8 cellular contexts compared by ENCODE assay signal in genomic region chr15:64571857-64572291, GRCh38.
DNase-seq lines count a peak whose midpoint lies in the region; ATAC-seq, FAIRE-seq and TF ChIP-seq lines count a peak whose summit lies in the region.

No MANE protein-coding gene starts in this region.

- H3K27ac ChIP-seq in 22Rv1 (peak overlapping the region; percentile 42), body of pancreas (peak overlapping the region in 2 of 4 donors; percentile 22 to 50), SJCRH30 (no peak overlapping the region), gastroesophageal sphincter (peak overlapping the region in 2 of 4 donors; percentile 33 to 75)

- H3K9me3 ChIP-seq in body of pancreas (no peaks in the 10 kb centered on the region), SJCRH30 (replicated peaks) (no peaks in the 10 kb centered on the region), gastroesophageal sphincter (no peaks in the 10 kb centered on the region)

- H3K4me3 ChIP-seq in body of pancreas, result no peak overlapping the region
- H3K4me3 ChIP-seq in SJCRH30, result no peak overlapping the region
- no peak overlapping the region for H3K4me3 ChIP-seq in gastroesophageal sphincter

- peak; percentile 43 to 80 (median 60) for DNase-seq in body of pancreas
- DNase-seq in urothelium cell line (ENCODE audit: low spot score), result no peak
- no peak for DNase-seq in SJCRH30
- no peak for DNase-seq in NCI-H2171 treated with DMSO at 0.1 percent for 48 hours (lab: John Stamatoyannopoulos, UW)

- no peak for FAIRE-seq in urothelium cell line (lab: Jason Lieb, UNC)

- TF ChIP-seq POLR2A in body of pancreas (IDR thresholded peaks at IDR 0.05) (no peak), gastroesophageal sphincter (IDR thresholded peaks at IDR 0.05) (no peak)

- TF ChIP-seq EP300 in gastroesophageal sphincter (IDR thresholded peaks at IDR 0.05), result no peak

- intact Hi-C loops in body of pancreas (cut with DNase I), result no loop called here

- H3K4me1 ChIP-seq in body of pancreas (peaks cover 12% of the 10 kb centered on the region), SJCRH30 (peaks cover 3% of the 10 kb centered on the region), gastroesophageal sphincter (peaks cover 2 to 61% (median 8%) of the 10 kb centered on the region in 3 donors)

- H3K27me3 ChIP-seq in body of pancreas (no peaks in the 10 kb centered on the region), SJCRH30 (no peaks in the 10 kb centered on the region), gastroesophageal sphincter (no peaks in the 10 kb centered on the region)

- no peaks in the 10 kb centered on the region for H3K36me3 ChIP-seq in body of pancreas (replicated peaks in 1 of 2; ENCODE audit: insufficient read depth in 1 of 2, low read depth in 2 of 2)
- peaks cover 3% of the 10 kb centered on the region; the same call in 1 of the 2 replicates for H3K36me3 ChIP-seq in SJCRH30
- no peaks in the 10 kb centered on the region for H3K36me3 ChIP-seq in gastroesophageal sphincter

- 35 to 36% methylated on average over 4 of the region's 4 CpGs for WGBS in body of pancreas, 2 donors
- WGBS in gastroesophageal sphincter (ENCODE audit: low coverage in 1 of 2), 2 donors, result 74 to 94% methylated on average over 2 to 4 of the region's 4 CpGs

- ATAC-seq in GM18870 (IDR thresholded peaks at IDR 0.05; ENCODE audit: unreplicated experiment) (peak; percentile 63), HG03575 (IDR thresholded peaks at IDR 0.05; ENCODE audit: extremely low read depth, insufficient number of reproducible peaks, low FRiP score, unreplicated experiment) (peak; percentile 45), body of pancreas (peak; percentile 86), gastroesophageal sphincter (no peak)

- TF ChIP-seq CTCF in 22Rv1 (IDR thresholded peaks at IDR 0.05) (no peak), body of pancreas (IDR thresholded peaks at IDR 0.05) (no peak), gastroesophageal sphincter (IDR thresholded peaks at IDR 0.05) (no peak)

Comparison
In these comparisons a context has a peak if more than half of its experiments do, and no peak if none do; other contexts are left out.
1. DNase-seq: peak in body of pancreas (4 of 4); none in urothelium cell line (single experiment), SJCRH30 (0 of 2) and NCI-H2171 treated with DMSO at 0.1 percent for 48 hours (single experiment).